ENCODE assay signal across 2 cellular contexts in the genomic region with DNA sequence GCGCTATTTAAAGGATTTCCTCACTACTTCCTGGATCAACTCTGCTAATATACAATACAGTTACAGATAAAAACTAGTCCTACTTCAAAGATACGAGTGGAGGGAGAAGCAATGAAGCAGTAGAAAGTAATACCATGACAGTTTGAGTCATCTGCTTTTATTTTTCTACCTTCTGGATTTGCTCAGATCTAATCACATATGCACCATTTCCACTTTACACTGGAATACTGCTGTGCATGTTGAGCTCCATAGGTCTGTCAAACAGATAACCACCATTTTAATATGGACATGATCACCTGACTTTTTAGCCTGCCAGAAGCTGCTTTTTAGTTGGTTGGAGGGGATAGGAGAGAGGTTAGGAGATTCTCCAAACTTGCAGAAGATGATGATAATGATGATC.
TF ChIP-seq lines count a peak whose summit lies in the region.

No MANE protein-coding gene starts in this region.

TF ChIP-seq in SK-N-SH, 30 proteins besides CTCF, POLR2A, EP300 and RAD21 (continued from another document):
- TF ChIP-seq REST (IDR thresholded peaks at IDR 0.05; ENCODE audit: low read depth, low read length) (no peak), EZH2phosphoT487 (IDR thresholded peaks at IDR 0.05; ENCODE audit: borderline replicate concordance, low read depth) (no peak), NFIC (IDR thresholded peaks at IDR 0.05; ENCODE audit: borderline replicate concordance) (no peak)

TF ChIP-seq in SK-N-SH treated with all-trans-retinoic acid at 6 μM for 48 hours, 23 proteins besides CTCF, POLR2A, EP300 and RAD21 (continued from another document):
- TF ChIP-seq OSR1 (CRISPR knock-in tag; IDR thresholded peaks at IDR 0.05): no peak
- TF ChIP-seq GLIS3 (CRISPR knock-in tag; IDR thresholded peaks at IDR 0.05): no peak
- no peak for TF ChIP-seq SNAI2 (CRISPR knock-in tag; IDR thresholded peaks at IDR 0.05)
- TF ChIP-seq ZC3H10 (CRISPR knock-in tag; IDR thresholded peaks at IDR 0.05): no peak
- no peak for TF ChIP-seq BACH2 (CRISPR knock-in tag; IDR thresholded peaks at IDR 0.05; ENCODE audit: borderline replicate concordance)
- TF ChIP-seq ZNF70 (CRISPR knock-in tag; IDR thresholded peaks at IDR 0.05): no peak
- no peak for TF ChIP-seq ZFP3 (CRISPR knock-in tag; IDR thresholded peaks at IDR 0.05)
- no peak for TF ChIP-seq ZNF8 (CRISPR knock-in tag; IDR thresholded peaks at IDR 0.05)
- TF ChIP-seq, protein P1, sequence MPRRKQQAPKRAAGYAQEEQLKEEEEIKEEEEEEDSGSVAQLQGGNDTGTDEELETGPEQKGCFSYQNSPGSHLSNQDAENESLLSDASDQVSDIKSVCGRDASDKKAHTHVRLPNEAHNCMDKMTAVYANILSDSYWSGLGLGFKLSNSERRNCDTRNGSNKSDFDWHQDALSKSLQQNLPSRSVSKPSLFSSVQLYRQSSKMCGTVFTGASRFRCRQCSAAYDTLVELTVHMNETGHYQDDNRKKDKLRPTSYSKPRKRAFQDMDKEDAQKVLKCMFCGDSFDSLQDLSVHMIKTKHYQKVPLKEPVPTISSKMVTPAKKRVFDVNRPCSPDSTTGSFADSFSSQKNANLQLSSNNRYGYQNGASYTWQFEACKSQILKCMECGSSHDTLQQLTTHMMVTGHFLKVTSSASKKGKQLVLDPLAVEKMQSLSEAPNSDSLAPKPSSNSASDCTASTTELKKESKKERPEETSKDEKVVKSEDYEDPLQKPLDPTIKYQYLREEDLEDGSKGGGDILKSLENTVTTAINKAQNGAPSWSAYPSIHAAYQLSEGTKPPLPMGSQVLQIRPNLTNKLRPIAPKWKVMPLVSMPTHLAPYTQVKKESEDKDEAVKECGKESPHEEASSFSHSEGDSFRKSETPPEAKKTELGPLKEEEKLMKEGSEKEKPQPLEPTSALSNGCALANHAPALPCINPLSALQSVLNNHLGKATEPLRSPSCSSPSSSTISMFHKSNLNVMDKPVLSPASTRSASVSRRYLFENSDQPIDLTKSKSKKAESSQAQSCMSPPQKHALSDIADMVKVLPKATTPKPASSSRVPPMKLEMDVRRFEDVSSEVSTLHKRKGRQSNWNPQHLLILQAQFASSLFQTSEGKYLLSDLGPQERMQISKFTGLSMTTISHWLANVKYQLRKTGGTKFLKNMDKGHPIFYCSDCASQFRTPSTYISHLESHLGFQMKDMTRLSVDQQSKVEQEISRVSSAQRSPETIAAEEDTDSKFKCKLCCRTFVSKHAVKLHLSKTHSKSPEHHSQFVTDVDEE (CRISPR knock-in tag; IDR thresholded peaks at IDR 0.05): no peak
- no peak for TF ChIP-seq CSRNP3 (CRISPR knock-in tag; IDR thresholded peaks at IDR 0.05)
- no peak for TF ChIP-seq ZFP30 (CRISPR knock-in tag; IDR thresholded peaks at IDR 0.05)
- no peak for TF ChIP-seq ESRRG (CRISPR knock-in tag; IDR thresholded peaks at IDR 0.05)
